Comparison of ENCODE assay signal across 22 cellular contexts in the genomic region with DNA sequence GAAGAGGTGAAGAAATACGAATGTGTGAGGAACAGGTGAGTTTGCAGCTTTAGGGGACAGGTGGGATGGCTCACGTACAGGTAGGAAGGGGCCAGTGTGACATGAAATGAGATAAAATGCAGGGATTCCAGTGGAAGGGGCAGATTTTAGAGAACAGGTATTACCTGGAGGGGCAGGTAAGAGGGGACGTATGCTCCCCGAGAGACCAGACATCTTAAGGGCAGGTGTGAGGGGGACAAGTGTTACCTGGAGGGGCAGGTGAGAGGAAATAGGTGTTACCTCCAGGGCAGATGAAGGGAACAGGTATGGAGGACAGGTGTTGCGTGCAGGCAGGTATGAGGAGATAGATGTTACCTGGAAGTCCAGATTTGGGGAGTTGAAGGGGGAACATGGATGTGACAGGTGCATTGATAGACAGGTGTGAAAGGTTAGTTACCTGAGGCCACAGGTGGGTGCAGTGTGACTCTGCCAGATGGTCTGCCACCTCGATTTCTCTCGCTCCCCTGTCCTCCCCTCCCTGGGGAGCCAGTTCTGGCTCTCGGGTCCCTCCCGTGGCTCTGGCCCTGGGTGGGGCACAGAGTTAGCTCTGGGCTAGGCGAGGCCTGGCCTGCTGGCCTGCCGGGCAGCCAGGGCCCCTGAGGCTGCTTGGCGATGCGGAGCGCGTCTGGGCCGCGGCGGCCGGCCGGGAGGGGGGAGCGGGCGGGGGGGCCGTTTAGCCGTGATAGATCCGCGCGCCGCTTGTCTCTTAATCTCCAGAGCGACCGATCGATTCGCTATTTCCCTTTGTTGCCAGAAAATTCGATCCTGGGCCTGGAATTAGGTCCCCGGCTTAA. TPM values are rescaled to one million over a fixed set of nuclear protein-coding genes. Genes with fewer than 3 reads are reported as not detected.
A peak's percentile ranks its signal among the peaks of the same experiment; 100 is the strongest.
DNase-seq lines count a peak whose midpoint lies in the region; ATAC-seq, FAIRE-seq and TF ChIP-seq lines count a peak whose summit lies in the region.
"Had no signal": no experiment of that assay in that cellular context is flagged by ENCODE, and none has a peak within 500 bp of the region (broad histone marks: within the 10 kb centered on the region; RNA-seq: fewer than 3 reads in every experiment).

No MANE protein-coding gene starts in this region.

- intact Hi-C loops in K562 (cut with micrococcal nuclease), result no loop called here

- no peaks in the 10 kb centered on the region for H3K36me3 ChIP-seq in K562 (ENCODE audit: control insufficient read depth, insufficient read depth, low read length)
- H3K36me3 ChIP-seq: MG63, SJCRH30 had no signal

- no peak for TF ChIP-seq EP300 in K562 (IDR thresholded peaks at IDR 0.05; ENCODE audit: low read length)

- ATAC-seq in K562 (no peak), GM18909 (IDR thresholded peaks at IDR 0.05; ENCODE audit: poor library complexity, unreplicated experiment) (no peak)
- ATAC-seq in stimulated activated naive CD8-positive, alpha-beta T cell treated with anti-CD3 and anti-CD28 coated beads, Interleukin-15, Interleukin-2, amounts not matched to agents 100 U/mL and 50 U/mL, for 24 hours, result no peak

- H3K27ac ChIP-seq in K562 (ENCODE audit: extremely low read depth, low read depth, low read length), result no peak overlapping the region
- H3K27ac ChIP-seq: SJCRH30 had no signal

- no peaks in the 10 kb centered on the region for H4K20me1 ChIP-seq in K562 (replicated peaks; ENCODE audit: control insufficient read depth, insufficient read depth, low read length)

- TF ChIP-seq RAD21 in K562 (CRISPR knock-in tag; conservative IDR thresholded peaks at IDR 0.05 in 1 of 2, IDR thresholded peaks at IDR 0.05 in 1 of 2), result no peak

- H3K79me2 ChIP-seq in K562 (ENCODE audit: control insufficient read depth, insufficient read depth, low read length), result peaks cover 8% of the 10 kb centered on the region; the same call in 2 of the 3 replicates

- H3K9me1 ChIP-seq in K562 (ENCODE audit: control insufficient read depth, insufficient read depth, low read length), result no peaks in the 10 kb centered on the region

- in situ Hi-C loops in K562 (cut with MboI), result no loop called here

- no peaks in the 10 kb centered on the region for H3K9me3 ChIP-seq in K562 (replicated peaks; ENCODE audit: control insufficient read depth, insufficient read depth, low read depth, low read length)
- H3K9me3 ChIP-seq: MG63, SJCRH30 had no signal

- H3K27me3 ChIP-seq in K562 (ENCODE audit: control insufficient read depth in 2 of 2, insufficient read depth in 2 of 2, low read length in 2 of 2), result no peaks in the 10 kb centered on the region; a peak in 2 of 5 replicates

- no peak for FAIRE-seq in K562 (lab: Jason Lieb, UNC)
- FAIRE-seq: A204.1, D721Med, G401.6, GM12892, RCC 7860 had no signal

- DNase-seq in NCI-H748 (lab: John Stamatoyannopoulos, UW; ENCODE audit: unreplicated experiment) (peak; percentile 25), NCI-H748 treated with DMSO at 0.1 percent for 48 hours (lab: John Stamatoyannopoulos, UW) (no peak), HEK293T (ENCODE audit: extremely low spot score) (no peak), K562 (ENCODE audit: extremely low read depth in 1 of 4, low spot score in 3 of 4) (no peak), nucleus accumbens (lab: John Stamatoyannopoulos, UW) (no peak)
- no peak for DNase-seq in stimulated activated naive CD8-positive, alpha-beta T cell treated with anti-CD3 and anti-CD28 coated beads, Interleukin-15, Interleukin-2, amounts not matched to agents 100 U/mL and 50 U/mL, for 24 hours
- DNase-seq: DND-41, GOT3, MG63, NCI-H1694 treated with DMSO at 0.1 percent for 48 hours, NCI-H2107, NCI-H2227 treated with DMSO at 0.1 percent for 48 hours, NCI-H524, SJCRH30 had no signal

- no peak overlapping the region for H3K4me3 ChIP-seq in K562
- H3K4me3 ChIP-seq: MG63, SJCRH30 had no signal

- BruUV-seq in K562 (replicated peaks; lab: Mats Ljungman, UMichigan), result no TSS peak

- no peak overlapping the region for H2AFZ ChIP-seq in K562 (ENCODE audit: low read depth, low read length)

- peaks cover 30 to 53% of the 10 kb centered on the region in 2 experiments for H3K4me1 ChIP-seq in K562 (replicated peaks in 1 of 2; ENCODE audit: control insufficient read depth in 2 of 2, insufficient read depth in 2 of 2, low read length in 2 of 2)
- H3K4me1 ChIP-seq: SJCRH30 had no signal

- H3K9ac ChIP-seq in K562 (ENCODE audit: insufficient read depth in 1 of 2, low read depth in 2 of 2, low read length in 2 of 2), result no peak overlapping the region

- no peak overlapping the region for H3K4me2 ChIP-seq in K562 (ENCODE audit: insufficient read depth, low read length)

- POLR2A ChIA-PET in HEK293T (lab: Yijun Ruan, JAX), result no interaction called here
- POLR2A ChIA-PET in K562 (lab: Yijun Ruan, JAX), result interaction anchor here (1.0 kb wide), 1 partner anchor 9 kb away, joined by 3 read pairs; no protein-coding TSS in a partner anchor

- WGBS in K562 (ENCODE audit: insufficient coverage, low coverage, missing lambda C conversion rate), result 19% methylated on average over 26 of the region's 34 CpGs

- no peak for TF ChIP-seq CTCF in K562 (IDR thresholded peaks at IDR 0.05 in 2 of 3, conservative IDR thresholded peaks at IDR 0.05 in 1 of 3; ENCODE audit: insufficient read depth in 2 of 3, low read depth in 1 of 3, low read length in 3 of 3)

- no peak for TF ChIP-seq POLR2A in K562 (conservative IDR thresholded peaks at IDR 0.05)

- CTCF ChIA-PET in HEK293T (lab: Yijun Ruan, JAX), result interaction anchor here (0.5 kb wide), 1 partner anchor 132 kb away, joined by 3 read pairs; no protein-coding TSS in a partner anchor
- CTCF ChIA-PET in K562 (lab: Yijun Ruan, JAX; ENCODE audit: low intra/inter-chr PET ratio), result no interaction called here

RNA-seq across cellular contexts. Expression of a gene that starts 2.0 kb away (rescaled TPM):
- 0.63 and 1.7 TPM in 2 replicates for total RNA-seq in K562 (2011; cell fraction: chromatin; rRNA removed; ENCODE audit: low replicate concordance)
- total RNA-seq in K562 (2011; cell fraction: nucleolus; rRNA removed), result 0.79 and 1.3 TPM in 2 replicates
- total RNA-seq in K562 (2011; cell fraction: nucleoplasm; rRNA removed), result 0.73 and 1.1 TPM in 2 replicates
- total RNA-seq in K562 (2014; rRNA removed), result 0.16 and 0.32 TPM in 2 replicates
- 0.10 TPM in 1 of 2 replicates, not detected in the other for total RNA-seq in K562 (2014; rRNA removed; fragmentation: Illumina TruSeq; extraction: Trizol)
- 0.11 TPM in 1 of 2 replicates, not detected in the other for total RNA-seq in K562 (2015; rRNA removed; fragmentation: Illumina TruSeq; extraction: Trizol)
- 0.67 and 0.75 TPM in 2 replicates for total RNA-seq in K562 (2021)
- 0.07 and 0.32 TPM in 2 replicates for polyA plus RNA-seq in K562 (2011; rRNA removed)
- polyA plus RNA-seq in K562 (2011; cell fraction: cytosol; rRNA removed), result 0.22 and 0.25 TPM in 2 replicates
- 2.9 and 3.3 TPM in 2 replicates for polyA plus RNA-seq in K562 (2011; cell fraction: nucleus; rRNA removed)
- polyA plus RNA-seq in K562 (2012), result 0.76 and 0.94 TPM in 2 replicates
- polyA plus RNA-seq in K562 (2014; fragmentation: Illumina TruSeq; extraction: Trizol), result 0.31 and 0.50 TPM in 2 replicates
- polyA plus RNA-seq in K562 (2014; fragmentation: Nextera tagmentation; extraction: Ambion mirVana), result not detected
- polyA plus RNA-seq in K562 (2014; rRNA removed), result 0.31 and 0.33 TPM in 2 replicates
- polyA minus RNA-seq in K562 (2011; rRNA and poly(A)+ RNA removed), result not detected in 2 replicates
- polyA minus RNA-seq in K562 (2011; cell fraction: cytosol; rRNA and poly(A)+ RNA removed), result not detected in 2 replicates
- polyA minus RNA-seq in K562 (2011; cell fraction: nucleus; rRNA and poly(A)+ RNA removed), result 0.40 and 0.67 TPM in 2 replicates
- total RNA-seq: LHCN-M2, SJCRH30 had no signal
- polyA plus RNA-seq: CD14-positive monocyte had no signal

RNA-seq across cellular contexts. Expression of a gene that starts 32.9 kb away (rescaled TPM):
- total RNA-seq in K562 (2011; cell fraction: chromatin; rRNA removed; ENCODE audit: low replicate concordance), result 19.9 and 51.2 TPM in 2 replicates
- total RNA-seq in K562 (2011; cell fraction: nucleolus; rRNA removed), result 69.7 and 71.9 TPM in 2 replicates
- total RNA-seq in K562 (2011; cell fraction: nucleoplasm; rRNA removed), result 51.7 and 54.7 TPM in 2 replicates
- total RNA-seq in K562 (2014; rRNA removed) (24.5 and 32.7 TPM in 2 replicates), K562 (2014; rRNA removed; fragmentation: Illumina TruSeq; extraction: Trizol) (2.5 and 4.6 TPM in 2 replicates), K562 (2015; rRNA removed; fragmentation: Illumina TruSeq; extraction: Trizol) (7.1 and 7.2 TPM in 2 replicates), K562 (2021) (23.2 and 24.0 TPM in 2 replicates)
- polyA plus RNA-seq in K562 (2011; rRNA removed) (17.7 and 36.3 TPM in 2 replicates), K562 (2014; fragmentation: Illumina TruSeq; extraction: Trizol) (2.4 and 7.8 TPM in 2 replicates), K562 (2014; fragmentation: Nextera tagmentation; extraction: Ambion mirVana) (1 to 10 TPM; 5.2 to 9.3 TPM), K562 (2014; rRNA removed) (28.1 and 44.0 TPM in 2 replicates)
- polyA plus RNA-seq in K562 (2011; cell fraction: cytosol; rRNA removed), result 84.6 and 116 TPM in 2 replicates
- 38.9 and 57.8 TPM in 2 replicates for polyA plus RNA-seq in K562 (2011; cell fraction: nucleus; rRNA removed)
- polyA plus RNA-seq in K562 (2012), result 22.9 and 60.5 TPM in 2 replicates
- 8.2 and 10.6 TPM in 2 replicates for polyA minus RNA-seq in K562 (2011; rRNA and poly(A)+ RNA removed)
- 7.3 and 10.4 TPM in 2 replicates for polyA minus RNA-seq in K562 (2011; cell fraction: cytosol; rRNA and poly(A)+ RNA removed)
- 12.3 and 23.0 TPM in 2 replicates for polyA minus RNA-seq in K562 (2011; cell fraction: nucleus; rRNA and poly(A)+ RNA removed)

RNA-seq across cellular contexts. Expression of a gene that starts 43.3 kb away (rescaled TPM):
- 190 and 355 TPM in 2 replicates for total RNA-seq in K562 (2011; cell fraction: chromatin; rRNA removed; ENCODE audit: low replicate concordance)
- 134 and 150 TPM in 2 replicates for total RNA-seq in K562 (2011; cell fraction: nucleolus; rRNA removed)
- 174 and 273 TPM in 2 replicates for total RNA-seq in K562 (2011; cell fraction: nucleoplasm; rRNA removed)
- 56.7 and 79.1 TPM in 2 replicates for total RNA-seq in K562 (2014; rRNA removed)
- total RNA-seq in K562 (2014; rRNA removed; fragmentation: Illumina TruSeq; extraction: Trizol), result 8.3 and 11.2 TPM in 2 replicates
- 27.1 and 27.5 TPM in 2 replicates for total RNA-seq in K562 (2015; rRNA removed; fragmentation: Illumina TruSeq; extraction: Trizol)
- total RNA-seq in K562 (2021), result 126 and 149 TPM in 2 replicates
- polyA plus RNA-seq in K562 (2011; rRNA removed), result 29.8 and 50.5 TPM in 2 replicates
- 56.0 and 95.1 TPM in 2 replicates for polyA plus RNA-seq in K562 (2011; cell fraction: cytosol; rRNA removed)
- polyA plus RNA-seq in K562 (2011; cell fraction: nucleus; rRNA removed), result 165 and 197 TPM in 2 replicates
- 74.3 and 126 TPM in 2 replicates for polyA plus RNA-seq in K562 (2012)
- 39.8 and 71.1 TPM in 2 replicates for polyA plus RNA-seq in K562 (2014; fragmentation: Illumina TruSeq; extraction: Trizol)
- 1 to 10 TPM; 1.9 to 4.4 TPM for polyA plus RNA-seq in K562 (2014; fragmentation: Nextera tagmentation; extraction: Ambion mirVana)
- polyA plus RNA-seq in K562 (2014; rRNA removed), result 86.0 and 112 TPM in 2 replicates
- 15.0 and 21.2 TPM in 2 replicates for polyA minus RNA-seq in K562 (2011; rRNA and poly(A)+ RNA removed)
- 48.5 and 52.9 TPM in 2 replicates for polyA minus RNA-seq in K562 (2011; cell fraction: cytosol; rRNA and poly(A)+ RNA removed)
- 38.0 and 42.7 TPM in 2 replicates for polyA minus RNA-seq in K562 (2011; cell fraction: nucleus; rRNA and poly(A)+ RNA removed)

RNA-seq across cellular contexts. Expression of a gene that starts 49.2 kb away (rescaled TPM):
- 0.23 TPM in 1 of 2 replicates, not detected in the other for total RNA-seq in K562 (2011; cell fraction: chromatin; rRNA removed; ENCODE audit: low replicate concordance)
- total RNA-seq in K562 (2011; cell fraction: nucleolus; rRNA removed), result 0.33 and 0.53 TPM in 2 replicates
- total RNA-seq in K562 (2011; cell fraction: nucleoplasm; rRNA removed), result not detected in 2 replicates
- total RNA-seq in K562 (2014; rRNA removed), result not detected in 2 replicates
- not detected in 2 replicates for total RNA-seq in K562 (2014; rRNA removed; fragmentation: Illumina TruSeq; extraction: Trizol)
- 0.11 and 0.19 TPM in 2 replicates for total RNA-seq in K562 (2015; rRNA removed; fragmentation: Illumina TruSeq; extraction: Trizol)
- total RNA-seq in K562 (2021), result 0.38 and 0.42 TPM in 2 replicates
- 0.10 and 0.37 TPM in 2 replicates for polyA plus RNA-seq in K562 (2011; rRNA removed)
- polyA plus RNA-seq in K562 (2011; cell fraction: cytosol; rRNA removed), result 0.42 and 0.46 TPM in 2 replicates
- 0.17 and 0.28 TPM in 2 replicates for polyA plus RNA-seq in K562 (2011; cell fraction: nucleus; rRNA removed)
- 0.21 and 0.30 TPM in 2 replicates for polyA plus RNA-seq in K562 (2012)
- 0.22 TPM in 1 of 2 replicates, not detected in the other for polyA plus RNA-seq in K562 (2014; fragmentation: Illumina TruSeq; extraction: Trizol)
- under 1 TPM in 1 of 2 experiments, not detected in 1; 0.04 TPM for polyA plus RNA-seq in K562 (2014; fragmentation: Nextera tagmentation; extraction: Ambion mirVana)
- polyA plus RNA-seq in K562 (2014; rRNA removed), result 0.72 TPM in 1 of 2 replicates, not detected in the other
- polyA minus RNA-seq in K562 (2011; rRNA and poly(A)+ RNA removed), result not detected in 2 replicates
- polyA minus RNA-seq in K562 (2011; cell fraction: cytosol; rRNA and poly(A)+ RNA removed), result not detected in 2 replicates
- not detected in 2 replicates for polyA minus RNA-seq in K562 (2011; cell fraction: nucleus; rRNA and poly(A)+ RNA removed)
